ENCODE assay signal across 1 cellular context in the genomic region with DNA sequence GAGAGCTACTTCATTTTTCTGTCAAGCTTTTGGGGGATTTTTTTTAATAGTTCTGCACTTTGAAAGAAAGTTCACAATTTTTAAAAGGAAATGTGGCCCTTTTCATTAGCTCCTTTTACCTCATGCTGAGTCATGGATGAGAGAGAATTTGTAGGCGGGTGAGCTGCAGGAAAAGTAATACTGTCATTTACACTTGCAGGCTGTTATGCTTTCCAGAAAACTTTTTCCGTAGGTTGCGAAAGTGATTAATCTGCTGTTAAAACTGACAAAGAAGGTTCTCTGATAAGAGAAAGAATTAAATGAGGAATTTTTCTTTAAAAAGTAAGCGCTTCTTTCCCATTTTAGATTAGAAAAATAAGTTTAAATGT.
TF ChIP-seq lines count a peak whose summit lies in the region.

No MANE protein-coding gene starts in this region.

TF ChIP-seq in WTC11, 78 proteins besides CTCF, POLR2A, EP300 and RAD21 (continued from another document):
- TF ChIP-seq, protein P1, sequence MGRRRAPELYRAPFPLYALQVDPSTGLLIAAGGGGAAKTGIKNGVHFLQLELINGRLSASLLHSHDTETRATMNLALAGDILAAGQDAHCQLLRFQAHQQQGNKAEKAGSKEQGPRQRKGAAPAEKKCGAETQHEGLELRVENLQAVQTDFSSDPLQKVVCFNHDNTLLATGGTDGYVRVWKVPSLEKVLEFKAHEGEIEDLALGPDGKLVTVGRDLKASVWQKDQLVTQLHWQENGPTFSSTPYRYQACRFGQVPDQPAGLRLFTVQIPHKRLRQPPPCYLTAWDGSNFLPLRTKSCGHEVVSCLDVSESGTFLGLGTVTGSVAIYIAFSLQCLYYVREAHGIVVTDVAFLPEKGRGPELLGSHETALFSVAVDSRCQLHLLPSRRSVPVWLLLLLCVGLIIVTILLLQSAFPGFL (CRISPR knock-in tag; IDR thresholded peaks at IDR 0.05; ENCODE audit: borderline replicate concordance): no peak
- TF ChIP-seq, protein P2, sequence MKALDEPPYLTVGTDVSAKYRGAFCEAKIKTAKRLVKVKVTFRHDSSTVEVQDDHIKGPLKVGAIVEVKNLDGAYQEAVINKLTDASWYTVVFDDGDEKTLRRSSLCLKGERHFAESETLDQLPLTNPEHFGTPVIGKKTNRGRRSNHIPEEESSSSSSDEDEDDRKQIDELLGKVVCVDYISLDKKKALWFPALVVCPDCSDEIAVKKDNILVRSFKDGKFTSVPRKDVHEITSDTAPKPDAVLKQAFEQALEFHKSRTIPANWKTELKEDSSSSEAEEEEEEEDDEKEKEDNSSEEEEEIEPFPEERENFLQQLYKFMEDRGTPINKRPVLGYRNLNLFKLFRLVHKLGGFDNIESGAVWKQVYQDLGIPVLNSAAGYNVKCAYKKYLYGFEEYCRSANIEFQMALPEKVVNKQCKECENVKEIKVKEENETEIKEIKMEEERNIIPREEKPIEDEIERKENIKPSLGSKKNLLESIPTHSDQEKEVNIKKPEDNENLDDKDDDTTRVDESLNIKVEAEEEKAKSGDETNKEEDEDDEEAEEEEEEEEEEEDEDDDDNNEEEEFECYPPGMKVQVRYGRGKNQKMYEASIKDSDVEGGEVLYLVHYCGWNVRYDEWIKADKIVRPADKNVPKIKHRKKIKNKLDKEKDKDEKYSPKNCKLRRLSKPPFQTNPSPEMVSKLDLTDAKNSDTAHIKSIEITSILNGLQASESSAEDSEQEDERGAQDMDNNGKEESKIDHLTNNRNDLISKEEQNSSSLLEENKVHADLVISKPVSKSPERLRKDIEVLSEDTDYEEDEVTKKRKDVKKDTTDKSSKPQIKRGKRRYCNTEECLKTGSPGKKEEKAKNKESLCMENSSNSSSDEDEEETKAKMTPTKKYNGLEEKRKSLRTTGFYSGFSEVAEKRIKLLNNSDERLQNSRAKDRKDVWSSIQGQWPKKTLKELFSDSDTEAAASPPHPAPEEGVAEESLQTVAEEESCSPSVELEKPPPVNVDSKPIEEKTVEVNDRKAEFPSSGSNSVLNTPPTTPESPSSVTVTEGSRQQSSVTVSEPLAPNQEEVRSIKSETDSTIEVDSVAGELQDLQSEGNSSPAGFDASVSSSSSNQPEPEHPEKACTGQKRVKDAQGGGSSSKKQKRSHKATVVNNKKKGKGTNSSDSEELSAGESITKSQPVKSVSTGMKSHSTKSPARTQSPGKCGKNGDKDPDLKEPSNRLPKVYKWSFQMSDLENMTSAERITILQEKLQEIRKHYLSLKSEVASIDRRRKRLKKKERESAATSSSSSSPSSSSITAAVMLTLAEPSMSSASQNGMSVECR (CRISPR knock-in tag; IDR thresholded peaks at IDR 0.05; ENCODE audit: borderline replicate concordance): no peak
- TF ChIP-seq, protein P3, sequence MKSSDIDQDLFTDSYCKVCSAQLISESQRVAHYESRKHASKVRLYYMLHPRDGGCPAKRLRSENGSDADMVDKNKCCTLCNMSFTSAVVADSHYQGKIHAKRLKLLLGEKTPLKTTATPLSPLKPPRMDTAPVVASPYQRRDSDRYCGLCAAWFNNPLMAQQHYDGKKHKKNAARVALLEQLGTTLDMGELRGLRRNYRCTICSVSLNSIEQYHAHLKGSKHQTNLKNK (CRISPR knock-in tag; IDR thresholded peaks at IDR 0.05): no peak
- TF ChIP-seq SMAD4 (CRISPR knock-in tag; IDR thresholded peaks at IDR 0.05) (no peak), JUN (CRISPR knock-in tag; IDR thresholded peaks at IDR 0.05) (no peak)
